9 cellular contexts compared by ENCODE assay signal in genomic region chr1:99004270-99005141, GRCh38. TPM values are rescaled to one million over a fixed set of nuclear protein-coding genes. Genes with fewer than 3 reads are reported as not detected.
DNase-seq lines count a peak whose midpoint lies in the region; ATAC-seq and TF ChIP-seq lines count a peak whose summit lies in the region.
"Had no signal": no experiment of that assay in that cellular context is flagged by ENCODE, and none has a peak within 500 bp of the region (broad histone marks: within the 10 kb centered on the region; RNA-seq: fewer than 3 reads in every experiment).

Gene PLPPR5 (minus strand): TSS chr1:99004861. CDS start chr1:99004671, 190 bp downstream.

- no peaks in the 10 kb centered on the region for H3K9me3 Mint-ChIP-seq in T-cell
- H3K9me3 Mint-ChIP-seq in central memory CD8-positive, alpha-beta T cell = no peaks in the 10 kb centered on the region

- H3K36me3 ChIP-seq in right lobe of liver = no peaks in the 10 kb centered on the region
- H3K36me3 ChIP-seq in stomach smooth muscle (ENCODE audit: control insufficient read depth in 2 of 2, insufficient read depth in 2 of 2, low read length in 2 of 2) = no peaks in the 10 kb centered on the region
- H3K36me3 ChIP-seq in colonic mucosa = no peaks in the 10 kb centered on the region

- ATAC-seq in GM19395 (IDR thresholded peaks at IDR 0.05; ENCODE audit: unreplicated experiment) (peak; percentile 52), T-cell (replicated peaks in 1 of 4) (peak; percentile 58 to 77 (median 68)), right lobe of liver (peak in 3 of 4 donors; percentile 28 to 45 (median 29))
- peak; percentile 54 for ATAC-seq in central memory CD8-positive, alpha-beta T cell (replicated peaks; ENCODE audit: extremely low read depth, poor library complexity, severe bottlenecking)

- H3K27me3 ChIP-seq in right lobe of liver (peaks cover 3 to 18% of the 10 kb centered on the region in 2 donors), stomach smooth muscle (ENCODE audit: control insufficient read depth in 1 of 2, insufficient read depth in 2 of 2, low read length in 2 of 2) (peaks cover 21 to 26% of the 10 kb centered on the region in 2 donors), colonic mucosa (peaks cover 31% of the 10 kb centered on the region)

- intact Hi-C loops in right lobe of liver (cut with DNase I) = no loop called here
- intact Hi-C loops in colonic mucosa (cut with DNase I) = no loop called here

- H3K27ac ChIP-seq in right lobe of liver (no peak within 1 kb of the TSS), stomach smooth muscle (ENCODE audit: low read length) (no peak within 1 kb of the TSS), colonic mucosa (no peak within 1 kb of the TSS)

- peaks cover 42 to 49% of the 10 kb centered on the region in 2 donors for H3K27me3 Mint-ChIP-seq in T-cell
- peaks cover 93% of the 10 kb centered on the region for H3K27me3 Mint-ChIP-seq in central memory CD8-positive, alpha-beta T cell

- POLR2A ChIA-PET in T-cell (lab: Charles Lee) = no interaction called here

- no peak for TF ChIP-seq POLR2A in right lobe of liver (IDR thresholded peaks at IDR 0.05)

- H3K4me3 ChIP-seq in right lobe of liver (peak within 1 kb of the TSS in 1 of 3 donors; percentile 40), stomach smooth muscle (ENCODE audit: low read length in 2 of 2) (peak within 1 kb of the TSS; percentile 37 to 50), colonic mucosa (no peak within 1 kb of the TSS)

- H3K4me1 ChIP-seq in right lobe of liver (peaks cover 0 to 13% (median 0%) of the 10 kb centered on the region in 4 donors), stomach smooth muscle (ENCODE audit: control insufficient read depth, insufficient read depth, low read length) (no peaks in the 10 kb centered on the region), colonic mucosa (no peaks in the 10 kb centered on the region)

- peak within 1 kb of the TSS; percentile 67 to 72 (median 70) for H3K4me3 Mint-ChIP-seq in T-cell
- H3K4me3 Mint-ChIP-seq in central memory CD8-positive, alpha-beta T cell = peak within 1 kb of the TSS; percentile 71

- H3K27ac Mint-ChIP-seq in T-cell = peak within 1 kb of the TSS in 1 of 2 donors; percentile 65
- no peak within 1 kb of the TSS for H3K27ac Mint-ChIP-seq in central memory CD8-positive, alpha-beta T cell (ENCODE audit: low read depth)

- H3K9me3 ChIP-seq in right lobe of liver = no peaks in the 10 kb centered on the region
- H3K9me3 ChIP-seq in stomach smooth muscle (ENCODE audit: control insufficient read depth in 2 of 2, low read length in 2 of 2) = no peaks in the 10 kb centered on the region
- no peaks in the 10 kb centered on the region for H3K9me3 ChIP-seq in colonic mucosa

- H3K9ac ChIP-seq in stomach smooth muscle (ENCODE audit: low read length in 2 of 2) = no peak within 1 kb of the TSS
- H3K9ac ChIP-seq in colonic mucosa (ENCODE audit: low read depth in 2 of 2, low read length in 2 of 2) = no peak within 1 kb of the TSS

- H3K4me1 Mint-ChIP-seq in T-cell = peaks cover 7 to 8% (median 8%) of the 10 kb centered on the region in 3 donors
- peaks cover 6% of the 10 kb centered on the region for H3K4me1 Mint-ChIP-seq in central memory CD8-positive, alpha-beta T cell

- no peaks in the 10 kb centered on the region for H3K36me3 Mint-ChIP-seq in T-cell
- peaks cover 2% of the 10 kb centered on the region for H3K36me3 Mint-ChIP-seq in central memory CD8-positive, alpha-beta T cell (ENCODE audit: insufficient read depth)

- WGBS in right lobe of liver (ENCODE audit: insufficient coverage, low coverage, low lambda C conversion rate, missing lambda C conversion rate) = 2% methylated on average over 13 of the region's 101 CpGs

- TF ChIP-seq CTCF in right lobe of liver (IDR thresholded peaks at IDR 0.05) (no peak), colonic mucosa (IDR thresholded peaks at IDR 0.05) (no peak)

- DNase-seq in T-cell (peak in 15 of 34 experiments; percentile 1 to 23 (median 9)), right lobe of liver (peak in 2 of 3 donors; percentile 18 to 54), colonic mucosa (no peak), cortex of kidney (lab: John Stamatoyannopoulos, UW) (no peak), RPMI8226 (no peak)
- DNase-seq in central memory CD8-positive, alpha-beta T cell (ENCODE audit: low spot score in 2 of 2) = no peak

- CTCF ChIA-PET in T-cell (lab: Charles Lee) = interaction anchor here in 1 of 2 donors (0.6 kb wide), 1 partner anchor 1342 kb away, joined by 6 read pairs; no protein-coding TSS in a partner anchor

RNA-seq across cellular contexts. Expression of gene PLPPR5, which starts in this region (rescaled TPM):
- total RNA-seq in T-cell = not detected
- total RNA-seq in right lobe of liver = not detected
- total RNA-seq in colonic mucosa = under 1 TPM in 1 of 2 donors, not detected in 1; 0.16 TPM
- total RNA-seq: M059J had no signal

Comparison
In these comparisons a context has a peak if more than half of its experiments do, and no peak if none do; other contexts are left out.
1. Peak in ATAC-seq in T-cell; RNA of the gene not detected or under 1 TPM.
2. Peak in DNase-seq and ATAC-seq in right lobe of liver; RNA of the gene not detected or under 1 TPM.